Comparison of ENCODE assay signal across 8 cellular contexts in the genomic region with DNA sequence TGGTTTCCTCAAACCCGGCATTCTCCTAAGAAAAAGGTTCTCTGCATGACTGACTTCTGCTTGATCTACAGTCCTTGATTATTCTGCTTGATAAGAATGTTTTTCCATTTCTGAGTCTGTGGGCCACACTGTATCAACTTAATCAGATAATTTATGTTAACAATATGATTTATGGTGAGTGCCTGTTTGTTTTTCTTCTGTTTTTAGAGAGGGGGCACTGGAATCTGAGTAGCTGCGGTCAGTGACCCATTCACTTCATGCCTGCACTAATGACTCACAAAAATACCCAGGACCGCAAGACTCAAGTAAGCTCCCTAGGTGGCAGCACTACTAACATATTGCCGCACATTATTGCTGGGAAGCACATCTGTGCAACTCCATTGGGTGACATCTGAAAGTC.
DNase-seq lines count a peak whose midpoint lies in the region; ATAC-seq, FAIRE-seq and TF ChIP-seq lines count a peak whose summit lies in the region.

No MANE protein-coding gene starts in this region.

- no peak for FAIRE-seq in pancreas (lab: Jason Lieb, UNC)

- H3K4me3 ChIP-seq in pancreas (no peak overlapping the region), foreskin fibroblast (ENCODE audit: low read depth in 1 of 2, low read length in 2 of 2) (no peak overlapping the region)

- no peak for TF ChIP-seq CTCF in activated CD8-positive, alpha-beta T cell treated with anti-CD3 and anti-CD28 coated beads for 36 hours (IDR thresholded peaks at IDR 0.05)
- TF ChIP-seq CTCF in pancreas (IDR thresholded peaks at IDR 0.05) (no peak), foreskin fibroblast (IDR thresholded peaks at IDR 0.05; ENCODE audit: low read depth, low read length) (no peak)

- no peaks in the 10 kb centered on the region for H3K27me3 ChIP-seq in pancreas

- no peaks in the 10 kb centered on the region for H3K4me1 Mint-ChIP-seq in activated CD8-positive, alpha-beta T cell treated with anti-CD3 and anti-CD28 coated beads for 36 hours (ENCODE audit: low read depth)
- no peaks in the 10 kb centered on the region for H3K4me1 Mint-ChIP-seq in activated CD8-positive, alpha-beta T cell treated with anti-CD3 and anti-CD28 coated beads, Interleukin-2, amount 10 ng/mL, durations not matched to agents 7 days and 5 days (ENCODE audit: low read depth)

- intact Hi-C loops in activated CD8-positive, alpha-beta T cell treated with anti-CD3 and anti-CD28 coated beads for 36 hours (cut with micrococcal nuclease) = no loop called here
- intact Hi-C loops in pancreas (cut with DNase I) = no loop called here

- H3K4me3 Mint-ChIP-seq in activated CD8-positive, alpha-beta T cell treated with anti-CD3 and anti-CD28 coated beads for 36 hours = no peak overlapping the region
- no peak overlapping the region for H3K4me3 Mint-ChIP-seq in activated CD8-positive, alpha-beta T cell treated with anti-CD3 and anti-CD28 coated beads, Interleukin-2, amount 10 ng/mL, durations not matched to agents 7 days and 5 days

- no peaks in the 10 kb centered on the region for H3K9me3 Mint-ChIP-seq in activated CD8-positive, alpha-beta T cell treated with anti-CD3 and anti-CD28 coated beads for 36 hours
- H3K9me3 Mint-ChIP-seq in activated CD8-positive, alpha-beta T cell treated with anti-CD3 and anti-CD28 coated beads, Interleukin-2, amount 10 ng/mL, durations not matched to agents 7 days and 5 days (ENCODE audit: insufficient read depth) = peaks cover 5% of the 10 kb centered on the region

- no peak for ATAC-seq in activated CD8-positive, alpha-beta T cell treated with anti-CD3 and anti-CD28 coated beads for 36 hours
- ATAC-seq in activated CD8-positive, alpha-beta T cell treated with anti-CD3 and anti-CD28 coated beads, Interleukin-2, amount 10 ng/mL, durations not matched to agents 7 days and 5 days = no peak
- peak; percentile 99 for ATAC-seq in HG03439 (IDR thresholded peaks at IDR 0.05; ENCODE audit: unreplicated experiment)
- ATAC-seq in pancreas = peak; percentile 38 to 51 (median 44)
- no peak for ATAC-seq in GM21526 (IDR thresholded peaks at IDR 0.05; ENCODE audit: low FRiP score, unreplicated experiment)

- H3K4me1 ChIP-seq in pancreas = peaks cover 0 to 5% (median 0%) of the 10 kb centered on the region in 3 donors

- no peak overlapping the region for H3K27ac ChIP-seq in pancreas

- H3K27me3 Mint-ChIP-seq in activated CD8-positive, alpha-beta T cell treated with anti-CD3 and anti-CD28 coated beads for 36 hours = no peaks in the 10 kb centered on the region
- no peaks in the 10 kb centered on the region for H3K27me3 Mint-ChIP-seq in activated CD8-positive, alpha-beta T cell treated with anti-CD3 and anti-CD28 coated beads, Interleukin-2, amount 10 ng/mL, durations not matched to agents 7 days and 5 days (ENCODE audit: low read depth)

- POLR2A ChIA-PET in activated CD8-positive, alpha-beta T cell treated with anti-CD3 and anti-CD28 coated beads for 36 hours (lab: Charles Lee) = no interaction called here
- POLR2A ChIA-PET in activated CD8-positive, alpha-beta T cell treated with anti-CD3 and anti-CD28 coated beads, Interleukin-2, amount 10 ng/mL, durations not matched to agents 7 days and 5 days (lab: Charles Lee) = no interaction called here

- peak; percentile 4 for DNase-seq in activated CD8-positive, alpha-beta T cell treated with anti-CD3 and anti-CD28 coated beads for 36 hours
- DNase-seq in activated CD8-positive, alpha-beta T cell treated with anti-CD3 and anti-CD28 coated beads, Interleukin-2, amount 10 ng/mL, durations not matched to agents 7 days and 5 days = no peak
- DNase-seq in SW 1271 (lab: John Stamatoyannopoulos, UW) (peak; percentile 10 to 39), pancreas (no peak), foreskin fibroblast (no peak), foreskin melanocyte (no peak)

- H3K36me3 Mint-ChIP-seq in activated CD8-positive, alpha-beta T cell treated with anti-CD3 and anti-CD28 coated beads for 36 hours (ENCODE audit: low read depth) = no peaks in the 10 kb centered on the region
- H3K36me3 Mint-ChIP-seq in activated CD8-positive, alpha-beta T cell treated with anti-CD3 and anti-CD28 coated beads, Interleukin-2, amount 10 ng/mL, durations not matched to agents 7 days and 5 days (ENCODE audit: low read depth) = no peaks in the 10 kb centered on the region

- H3K27ac Mint-ChIP-seq in activated CD8-positive, alpha-beta T cell treated with anti-CD3 and anti-CD28 coated beads for 36 hours = no peak overlapping the region
- H3K27ac Mint-ChIP-seq in activated CD8-positive, alpha-beta T cell treated with anti-CD3 and anti-CD28 coated beads, Interleukin-2, amount 10 ng/mL, durations not matched to agents 7 days and 5 days = no peak overlapping the region

- H3K36me3 ChIP-seq in pancreas = no peaks in the 10 kb centered on the region

- H3K9me3 ChIP-seq in pancreas = no peaks in the 10 kb centered on the region

- CTCF ChIA-PET in activated CD8-positive, alpha-beta T cell treated with anti-CD3 and anti-CD28 coated beads for 36 hours (lab: Charles Lee) = interaction anchor here (1.3 kb wide), 1 partner anchor 124 kb away, joined by 3 read pairs; no protein-coding TSS in a partner anchor
- CTCF ChIA-PET in activated CD8-positive, alpha-beta T cell treated with anti-CD3 and anti-CD28 coated beads, Interleukin-2, amount 10 ng/mL, durations not matched to agents 7 days and 5 days (lab: Charles Lee) = no interaction called here

- 53 to 61% methylated on average over 4 of the region's 4 CpGs for WGBS in pancreas, 2 donors

Comparison
In these comparisons a context has a peak if more than half of its experiments do, and no peak if none do; other contexts are left out.
1. DNase-seq: peak in activated CD8-positive, alpha-beta T cell treated with anti-CD3 and anti-CD28 coated beads for 36 hours (single experiment) and SW 1271 (2 of 2); none in activated CD8-positive, alpha-beta T cell treated with anti-CD3 and anti-CD28 coated beads, Interleukin-2, amount 10 ng/mL, durations not matched to agents 7 days and 5 days (single experiment), pancreas (0 of 6), foreskin fibroblast (0 of 2) and foreskin melanocyte (single experiment).
2. ATAC-seq: peak in HG03439 (single experiment) and pancreas (4 of 4); none in activated CD8-positive, alpha-beta T cell treated with anti-CD3 and anti-CD28 coated beads for 36 hours (single experiment), activated CD8-positive, alpha-beta T cell treated with anti-CD3 and anti-CD28 coated beads, Interleukin-2, amount 10 ng/mL, durations not matched to agents 7 days and 5 days (single experiment) and GM21526 (single experiment).